Comparison of ENCODE assay signal across 8 cellular contexts in the genomic region with DNA sequence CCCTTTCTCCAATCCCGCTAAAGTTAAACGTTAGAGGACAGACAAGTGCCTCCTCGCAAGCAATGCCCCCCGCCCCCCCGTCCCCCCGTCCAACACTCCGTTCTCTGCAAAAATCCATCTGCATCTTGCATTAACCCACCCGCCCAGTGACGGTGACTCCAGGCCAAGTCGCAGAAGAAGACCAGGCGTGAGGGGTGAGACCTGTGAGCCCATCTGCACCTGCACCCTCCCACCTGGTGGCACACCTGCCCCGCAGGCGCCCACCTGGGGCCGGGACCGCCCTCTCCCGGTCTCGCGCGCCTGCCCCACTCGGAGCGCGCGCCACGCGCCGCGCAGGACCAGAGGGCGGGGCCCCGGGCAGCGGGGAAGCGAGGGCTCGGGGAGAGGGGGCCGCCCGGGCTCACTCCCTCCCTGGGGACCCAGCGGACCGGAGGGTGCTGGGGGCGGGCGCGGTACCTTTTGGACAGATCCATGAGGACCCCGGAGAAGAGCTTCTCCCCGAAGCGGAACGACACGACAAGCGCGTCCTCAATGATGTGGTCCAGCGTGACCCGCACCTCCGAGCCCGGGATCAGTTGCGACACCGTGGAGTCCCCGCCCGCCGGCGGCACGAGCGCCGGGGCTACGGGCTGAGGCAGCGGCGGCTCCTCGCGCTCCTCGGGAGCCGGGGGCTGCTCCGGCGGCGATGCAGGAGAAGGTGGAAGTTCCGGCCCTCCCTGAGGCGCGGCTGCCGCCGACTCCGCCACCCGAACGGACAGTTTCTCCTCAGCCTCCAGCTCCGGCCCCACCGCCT. TPM values are rescaled to one million over a fixed set of nuclear protein-coding genes. Genes with fewer than 3 reads are reported as not detected.
DNase-seq lines count a peak whose midpoint lies in the region; ATAC-seq and TF ChIP-seq lines count a peak whose summit lies in the region.

No MANE protein-coding gene starts in this region.

- no peak for TF ChIP-seq CTCF in SU-DHL-6 (IDR thresholded peaks at IDR 0.05; ENCODE audit: insufficient read depth, low read length, poor library complexity, severe bottlenecking)

- H3K4me1 ChIP-seq in BLaER1 (peaks cover 19% of the 10 kb centered on the region), skeletal muscle satellite cell (ENCODE audit: control insufficient read depth, insufficient read depth, low read length) (peaks cover 6% of the 10 kb centered on the region)

- H3K9me3 ChIP-seq in BLaER1 (no peaks in the 10 kb centered on the region), SU-DHL-6 (ENCODE audit: insufficient read depth, low read length) (no peaks in the 10 kb centered on the region), skeletal muscle satellite cell (replicated peaks; ENCODE audit: low read length) (no peaks in the 10 kb centered on the region)

- H4K20me1 ChIP-seq in BLaER1 (peaks cover 27% of the 10 kb centered on the region), SU-DHL-6 (ENCODE audit: low read depth, low read length) (no peaks in the 10 kb centered on the region)

- H3K36me3 ChIP-seq in BLaER1 (peaks cover 41% of the 10 kb centered on the region), SU-DHL-6 (ENCODE audit: low read length) (peaks cover 3% of the 10 kb centered on the region; the same call in 1 of the 2 replicates), skeletal muscle satellite cell (ENCODE audit: insufficient read depth, low read length) (peaks cover 11% of the 10 kb centered on the region)

- H2AFZ ChIP-seq in SU-DHL-6 (ENCODE audit: low read depth, low read length, severe bottlenecking): peak overlapping the region; percentile 80

- peak overlapping the region; percentile 99 for H3K4me3 ChIP-seq in BLaER1
- H3K4me3 ChIP-seq in SU-DHL-6 (ENCODE audit: insufficient read depth, low read length, poor library complexity, severe bottlenecking): peak overlapping the region; percentile 98
- peak overlapping the region; percentile 97 for H3K4me3 ChIP-seq in skeletal muscle satellite cell (ENCODE audit: low read length)

- DNase-seq in amygdala (lab: John Stamatoyannopoulos, UW) (peak in 44 of 56 donors; percentile 2 to 72 (median 45)), hippocampal formation (lab: John Stamatoyannopoulos, UW) (peak; percentile 37 to 45), NCI-H128 (lab: John Stamatoyannopoulos, UW; ENCODE audit: unreplicated experiment) (no peak)

- ATAC-seq in GM19351 (IDR thresholded peaks at IDR 0.05; ENCODE audit: unreplicated experiment) (peak; percentile 28), HG03457 (IDR thresholded peaks at IDR 0.05; ENCODE audit: unreplicated experiment) (peak; percentile 11)

- peaks cover 5% of the 10 kb centered on the region; the same call in 1 of the 2 replicates for H3F3A ChIP-seq in SU-DHL-6 (ENCODE audit: insufficient read depth)

- peaks cover 15% of the 10 kb centered on the region; the same call in 1 of the 2 replicates for H3K79me2 ChIP-seq in SU-DHL-6 (ENCODE audit: insufficient read depth, low read length)

- H3K9ac ChIP-seq in BLaER1 (peak overlapping the region; percentile 98), SU-DHL-6 (ENCODE audit: low read length) (peak overlapping the region; percentile 95), skeletal muscle satellite cell (ENCODE audit: low read depth, low read length) (peak overlapping the region; percentile 94)

- H3K4me2 ChIP-seq in BLaER1: peak overlapping the region; percentile 65
- H3K4me2 ChIP-seq in SU-DHL-6 (ENCODE audit: low read depth, low read length, poor library complexity, severe bottlenecking): peak overlapping the region; percentile 66
- H3K4me2 ChIP-seq in skeletal muscle satellite cell (ENCODE audit: low read length): peak overlapping the region; percentile 86

- H3K27me3 ChIP-seq in BLaER1 (no peaks in the 10 kb centered on the region), SU-DHL-6 (ENCODE audit: low read length) (no peaks in the 10 kb centered on the region), skeletal muscle satellite cell (ENCODE audit: control insufficient read depth, insufficient read depth, low read length) (no peaks in the 10 kb centered on the region)

- peak overlapping the region; percentile 98 for H3K27ac ChIP-seq in BLaER1
- H3K27ac ChIP-seq in SU-DHL-6 (ENCODE audit: low read depth, low read length): peak overlapping the region; percentile 77

- no peaks in the 10 kb centered on the region for H3K9me2 ChIP-seq in SU-DHL-6 (replicated peaks; ENCODE audit: insufficient read depth, low read length)

RNA-seq across cellular contexts. Expression of gene PWWP2A, which starts 0.7 kb away (rescaled TPM):
- total RNA-seq in skeletal muscle satellite cell (2012; rRNA removed): 15.9 and 24.1 TPM in 2 replicates
